In the genomic region with DNA sequence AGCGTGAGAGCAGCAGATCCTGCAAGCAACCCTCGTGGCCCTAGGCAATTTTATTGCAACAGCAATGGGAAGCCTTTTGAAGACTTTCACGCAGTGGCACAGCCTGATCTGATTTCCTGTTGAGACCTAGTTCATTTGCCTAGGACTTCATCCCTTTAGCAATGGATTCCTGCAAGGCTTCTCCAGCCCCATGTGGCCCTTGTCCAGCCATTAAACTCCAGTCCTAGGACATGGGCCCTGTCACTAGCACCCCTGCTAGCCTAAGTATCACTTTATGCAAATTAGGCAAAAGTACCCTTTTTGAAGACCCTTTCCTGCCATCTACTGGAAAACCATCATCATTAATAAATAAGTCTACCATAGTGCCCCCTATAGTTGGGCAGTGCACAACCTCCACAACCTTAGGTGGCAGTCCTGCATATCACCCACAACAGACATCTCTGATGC, we compare ENCODE assay signal across 17 cellular contexts.
A peak's percentile ranks its signal among the peaks of the same experiment; 100 is the strongest.
DNase-seq lines count a peak whose midpoint lies in the region; ATAC-seq and TF ChIP-seq lines count a peak whose summit lies in the region.
"Had no signal": no experiment of that assay in that cellular context is flagged by ENCODE, and none has a peak within 500 bp of the region (broad histone marks: within the 10 kb centered on the region; RNA-seq: fewer than 3 reads in every experiment).

No MANE protein-coding gene starts in this region.

- H4K20me1 ChIP-seq in MM.1S (ENCODE audit: insufficient read depth, low read length), result no peaks in the 10 kb centered on the region

- no peaks in the 10 kb centered on the region for H3F3A ChIP-seq in MM.1S (ENCODE audit: insufficient read depth, low read length)

- DNase-seq in DMS 273 (lab: John Stamatoyannopoulos, UW; ENCODE audit: unreplicated experiment) (peak; percentile 86), MM.1S (no peak), SK-MEL-5 (ENCODE audit: low read depth, low spot score) (peak; percentile 70), iPS-NIHi11 (ENCODE audit: low spot score) (peak; percentile 51), right atrium auricular region (ENCODE audit: low spot score) (no peak), brain microvascular endothelial cell (no peak), GM20000 (ENCODE audit: low spot score) (no peak)
- DNase-seq: activated CD4-positive, alpha-beta T cell treated with anti-CD3 and anti-CD28 coated beads for 36 hours; activated gamma-delta T cell; amniotic stem cell; CD8-positive, alpha-beta memory T cell; colonic mucosa; GM23248; stomach; T-helper 9 cell had no signal

- no peaks in the 10 kb centered on the region for H3K4me1 ChIP-seq in MM.1S (ENCODE audit: low read length)
- H3K4me1 ChIP-seq in right atrium auricular region, result no peaks in the 10 kb centered on the region
- H3K4me1 ChIP-seq: colonic mucosa, stomach had no signal

- H3K27me3 ChIP-seq in MM.1S (replicated peaks; ENCODE audit: insufficient read depth, low read length), result no peaks in the 10 kb centered on the region
- no peaks in the 10 kb centered on the region for H3K27me3 ChIP-seq in right atrium auricular region
- no peaks in the 10 kb centered on the region for H3K27me3 ChIP-seq in brain microvascular endothelial cell (replicated peaks)
- H3K27me3 ChIP-seq: colonic mucosa, gastroesophageal sphincter, stomach had no signal

- no peaks in the 10 kb centered on the region for H3K79me2 ChIP-seq in MM.1S (ENCODE audit: low read length)

- H3K9me3 ChIP-seq in MM.1S (replicated peaks; ENCODE audit: insufficient read depth, low read length), result no peaks in the 10 kb centered on the region
- H3K9me3 ChIP-seq in right atrium auricular region, result no peaks in the 10 kb centered on the region
- H3K9me3 ChIP-seq: colonic mucosa, gastroesophageal sphincter had no signal

- in situ Hi-C loops in SK-MEL-5 (cut with HindIII; ENCODE audit: low pct_unique_long_range_greater_than_20kb, low sequenced_read_pairs) (no loop called here), brain microvascular endothelial cell (cut with HindIII; ENCODE audit: low pct_ligation_motif_present, low sequenced_read_pairs) (no loop called here)

- no peak overlapping the region for H2AFZ ChIP-seq in MM.1S (ENCODE audit: low read length)
- H2AFZ ChIP-seq: GM23248 had no signal

- no peaks in the 10 kb centered on the region for H3K9me2 ChIP-seq in MM.1S (replicated peaks; ENCODE audit: insufficient read depth, low read length)

- TF ChIP-seq CTCF in MM.1S (IDR thresholded peaks at IDR 0.05; ENCODE audit: low read length) (0 out of 2 replicates have a peak, but pooled peaks have one; percentile 6), right atrium auricular region (IDR thresholded peaks at IDR 0.05) (no peak), brain microvascular endothelial cell (IDR thresholded peaks at IDR 0.05; ENCODE audit: low read depth, low read length, missing control alignments) (no peak), GM20000 (IDR thresholded peaks at IDR 0.05; ENCODE audit: extremely low read depth, missing control alignments) (no peak)

- H3K36me3 ChIP-seq in MM.1S (replicated peaks; ENCODE audit: insufficient read depth, low read length) (no peaks in the 10 kb centered on the region), right atrium auricular region (no peaks in the 10 kb centered on the region), brain microvascular endothelial cell (replicated peaks) (no peaks in the 10 kb centered on the region)
- H3K36me3 ChIP-seq: colonic mucosa, gastroesophageal sphincter, stomach had no signal

- H3K4me3 ChIP-seq in MM.1S (ENCODE audit: low read length), result no peak overlapping the region
- no peak overlapping the region for H3K4me3 ChIP-seq in right atrium auricular region
- H3K4me3 ChIP-seq in brain microvascular endothelial cell (ENCODE audit: low read depth, low read length), result no peak overlapping the region
- H3K4me3 ChIP-seq: colonic mucosa, gastroesophageal sphincter, GM23248, stomach had no signal

- no peak overlapping the region for H3K4me2 ChIP-seq in MM.1S (ENCODE audit: low read depth, low read length)

- no peak overlapping the region for H3K9ac ChIP-seq in MM.1S (ENCODE audit: low read length)
- H3K9ac ChIP-seq: GM23248 had no signal

- no peak overlapping the region for H3K27ac ChIP-seq in MM.1S (ENCODE audit: low read length)
- H3K27ac ChIP-seq in right atrium auricular region, result no peak overlapping the region
- no peak overlapping the region for H3K27ac ChIP-seq in brain microvascular endothelial cell
- H3K27ac ChIP-seq: colonic mucosa, gastroesophageal sphincter, GM23248, stomach had no signal

- no peak for ATAC-seq in HG03045 (IDR thresholded peaks at IDR 0.05; ENCODE audit: unreplicated experiment)
- ATAC-seq: activated CD4-positive, alpha-beta T cell treated with anti-CD3 and anti-CD28 coated beads for 36 hours; gastroesophageal sphincter had no signal

Comparison
In these comparisons a context has a peak if more than half of its experiments do, and no peak if none do; other contexts are left out.
1. DNase-seq: peak in DMS 273 (single experiment), SK-MEL-5 (single experiment) and iPS-NIHi11 (single experiment); none in MM.1S (single experiment), right atrium auricular region (single experiment), brain microvascular endothelial cell (single experiment) and GM20000 (single experiment).